2 cellular contexts compared by ENCODE assay signal in genomic region chr10:124644771-124645170, GRCh38.
TF ChIP-seq lines count a peak whose summit lies in the region.

No MANE protein-coding gene starts in this region.

TF ChIP-seq in HepG2, 621 proteins besides CTCF, POLR2A, EP300 and RAD21:
- no peak for TF ChIP-seq ZNF574 (CRISPR knock-in tag; IDR thresholded peaks at IDR 0.05)
- TF ChIP-seq STAG1 (CRISPR knock-in tag; IDR thresholded peaks at IDR 0.05), result peak; percentile 31; the same call in 1 of the 2 replicates

TF ChIP-seq in GM12878, 131 proteins besides CTCF, POLR2A, EP300 and RAD21 (continued from another document):
- no peak for TF ChIP-seq CEBPZ (IDR thresholded peaks at IDR 0.05; ENCODE audit: low read depth, low read length)
